In genomic region chr10:95810198-95810976, GRCh38 we compare ENCODE assay signal across 15 cellular contexts. TPM values are rescaled to one million over a fixed set of nuclear protein-coding genes. Genes with fewer than 3 reads are reported as not detected.
DNase-seq lines count a peak whose midpoint lies in the region; ATAC-seq and TF ChIP-seq lines count a peak whose summit lies in the region.
"Had no signal": no experiment of that assay in that cellular context is flagged by ENCODE, and none has a peak within 500 bp of the region (broad histone marks: within the 10 kb centered on the region; RNA-seq: fewer than 3 reads in every experiment).

No MANE protein-coding gene starts in this region.

- no peak overlapping the region for H3K4me2 ChIP-seq in OCI-LY3 (ENCODE audit: low read length)

- no peak overlapping the region for H3K9ac ChIP-seq in OCI-LY3 (ENCODE audit: low read length)

- WGBS in transverse colon (ENCODE audit: low coverage in 1 of 2), 2 donors: 93 to 97% methylated on average over 5 to 20 of the region's 20 CpGs

- H4K20me1 ChIP-seq in OCI-LY3 (ENCODE audit: insufficient read depth, low read length): no peaks in the 10 kb centered on the region

- H3K4me3 ChIP-seq in CD4-positive, CD25-positive, alpha-beta regulatory T cell (ENCODE audit: low read depth, low read length): no peak overlapping the region
- H3K4me3 ChIP-seq in OCI-LY3 (ENCODE audit: low read length) (no peak overlapping the region), transverse colon (no peak overlapping the region), lower lobe of right lung (no peak overlapping the region)

- intact Hi-C loops in transverse colon (cut with DNase I; ENCODE audit: low total_unique reads) (no loop called here), lower lobe of right lung (cut with DNase I) (no loop called here)

- no peaks in the 10 kb centered on the region for H3K36me3 ChIP-seq in CD4-positive, CD25-positive, alpha-beta regulatory T cell (ENCODE audit: control insufficient read depth, insufficient read depth, low read length)
- H3K36me3 ChIP-seq in OCI-LY3 (replicated peaks; ENCODE audit: low read depth, low read length): peaks cover 27% of the 10 kb centered on the region
- H3K36me3 ChIP-seq in transverse colon: no peaks in the 10 kb centered on the region
- no peaks in the 10 kb centered on the region for H3K36me3 ChIP-seq in lower lobe of right lung

- no peaks in the 10 kb centered on the region for H3K36me3 Mint-ChIP-seq in CD4-positive, CD25-positive, alpha-beta regulatory T cell
- peaks cover 60% of the 10 kb centered on the region for H3K36me3 Mint-ChIP-seq in endothelial cell (ENCODE audit: low read depth, unreplicated experiment)
- H3K36me3 Mint-ChIP-seq in stimulated activated effector memory CD8-positive, alpha-beta T cell treated with anti-CD3 and anti-CD28 coated beads, Interleukin-12 subunit alpha, Interleukin-12 subunit beta, amount 100 ng/mL, for 72 hours: peaks cover 15% of the 10 kb centered on the region

- H3K27ac ChIP-seq in CD4-positive, CD25-positive, alpha-beta regulatory T cell (ENCODE audit: insufficient read depth, low read length, poor library complexity, severe bottlenecking): peak overlapping the region; percentile 34
- H3K27ac ChIP-seq in OCI-LY3 (ENCODE audit: low read length): peak overlapping the region; percentile 14; the same call in 1 of the 2 replicates
- no peak overlapping the region for H3K27ac ChIP-seq in transverse colon
- no peak overlapping the region for H3K27ac ChIP-seq in lower lobe of right lung

- TF ChIP-seq EP300 in transverse colon (IDR thresholded peaks at IDR 0.05; ENCODE audit: low read depth): no peak

- in situ Hi-C loops in transverse colon (cut with MboI; ENCODE audit: low pct_ligation_motif_present in 1 of 4, low pct_unique_long_range_greater_than_20kb in 1 of 4, low sequenced_read_pairs in 3 of 4): no loop called here

- H3K4me3 Mint-ChIP-seq in CD4-positive, CD25-positive, alpha-beta regulatory T cell: peak overlapping the region in 2 of 4 donors; percentile 62 to 63
- H3K4me3 Mint-ChIP-seq in endothelial cell (ENCODE audit: unreplicated experiment): peak overlapping the region; percentile 83
- no peak overlapping the region for H3K4me3 Mint-ChIP-seq in stimulated activated effector memory CD8-positive, alpha-beta T cell treated with anti-CD3 and anti-CD28 coated beads, Interleukin-12 subunit alpha, Interleukin-12 subunit beta, amount 100 ng/mL, for 72 hours
- H3K4me3 Mint-ChIP-seq: CD8-positive, alpha-beta memory T cell; H9 had no signal

- no peaks in the 10 kb centered on the region for H3K9me3 ChIP-seq in CD4-positive, CD25-positive, alpha-beta regulatory T cell (ENCODE audit: control insufficient read depth in 2 of 2, low read length in 2 of 2)
- no peaks in the 10 kb centered on the region for H3K9me3 ChIP-seq in OCI-LY3 (ENCODE audit: insufficient read depth, low read length)
- H3K9me3 ChIP-seq in transverse colon: no peaks in the 10 kb centered on the region
- H3K9me3 ChIP-seq in lower lobe of right lung: no peaks in the 10 kb centered on the region

- TF ChIP-seq CTCF in OCI-LY3 (IDR thresholded peaks at IDR 0.05; ENCODE audit: low read depth, low read length) (no peak), endothelial cell (IDR thresholded peaks at IDR 0.05; ENCODE audit: unreplicated experiment) (no peak), transverse colon (IDR thresholded peaks at IDR 0.05) (no peak), lower lobe of right lung (IDR thresholded peaks at IDR 0.05) (no peak)

- H3K27ac Mint-ChIP-seq in CD4-positive, CD25-positive, alpha-beta regulatory T cell: peak overlapping the region in 2 of 3 donors; percentile 20 to 67
- H3K27ac Mint-ChIP-seq in endothelial cell (ENCODE audit: unreplicated experiment): peak overlapping the region; percentile 42
- H3K27ac Mint-ChIP-seq in stimulated activated effector memory CD8-positive, alpha-beta T cell treated with anti-CD3 and anti-CD28 coated beads, Interleukin-12 subunit alpha, Interleukin-12 subunit beta, amount 100 ng/mL, for 72 hours: peak overlapping the region; percentile 56
- H3K27ac Mint-ChIP-seq: H9 had no signal

- H3K4me1 Mint-ChIP-seq in CD4-positive, CD25-positive, alpha-beta regulatory T cell: peaks cover 7 to 54% (median 26%) of the 10 kb centered on the region in 4 donors
- H3K4me1 Mint-ChIP-seq in endothelial cell (ENCODE audit: unreplicated experiment): peaks cover 23% of the 10 kb centered on the region
- peaks cover 28% of the 10 kb centered on the region for H3K4me1 Mint-ChIP-seq in stimulated activated effector memory CD8-positive, alpha-beta T cell treated with anti-CD3 and anti-CD28 coated beads, Interleukin-12 subunit alpha, Interleukin-12 subunit beta, amount 100 ng/mL, for 72 hours
- H3K4me1 Mint-ChIP-seq: H9 had no signal

- peaks cover 17% of the 10 kb centered on the region for H3K79me2 ChIP-seq in OCI-LY3 (ENCODE audit: low read length)

- ATAC-seq in CD4-positive, CD25-positive, alpha-beta regulatory T cell (ENCODE audit: low read depth in 2 of 2): no peak
- ATAC-seq in stimulated activated effector memory CD8-positive, alpha-beta T cell treated with anti-CD3 and anti-CD28 coated beads, Interleukin-12 subunit alpha, Interleukin-12 subunit beta, amount 100 ng/mL, for 72 hours: no peak
- ATAC-seq in lower lobe of right lung (no peak), HG03097 (IDR thresholded peaks at IDR 0.05; ENCODE audit: low FRiP score, unreplicated experiment) (no peak)

- H3K27me3 ChIP-seq in CD4-positive, CD25-positive, alpha-beta regulatory T cell (ENCODE audit: control insufficient read depth, insufficient read depth, low read length): no peaks in the 10 kb centered on the region
- H3K27me3 ChIP-seq in OCI-LY3 (ENCODE audit: low read depth, low read length): no peaks in the 10 kb centered on the region
- H3K27me3 ChIP-seq in transverse colon: no peaks in the 10 kb centered on the region
- no peaks in the 10 kb centered on the region for H3K27me3 ChIP-seq in lower lobe of right lung (ENCODE audit: low read depth)

- H2AFZ ChIP-seq in OCI-LY3 (ENCODE audit: low read depth, low read length): no peak overlapping the region

- peaks cover 0 to 2% (median 0%) of the 10 kb centered on the region in 7 donors for H3K9me3 Mint-ChIP-seq in CD4-positive, CD25-positive, alpha-beta regulatory T cell
- peaks cover 18% of the 10 kb centered on the region for H3K9me3 Mint-ChIP-seq in endothelial cell (ENCODE audit: unreplicated experiment)
- no peaks in the 10 kb centered on the region for H3K9me3 Mint-ChIP-seq in stimulated activated effector memory CD8-positive, alpha-beta T cell treated with anti-CD3 and anti-CD28 coated beads, Interleukin-12 subunit alpha, Interleukin-12 subunit beta, amount 100 ng/mL, for 72 hours

- TF ChIP-seq POLR2A in transverse colon (IDR thresholded peaks at IDR 0.05): no peak

- H3K4me1 ChIP-seq in CD4-positive, CD25-positive, alpha-beta regulatory T cell (ENCODE audit: control insufficient read depth, insufficient read depth, low read length, poor library complexity, severe bottlenecking): peaks cover 14% of the 10 kb centered on the region
- peaks cover 43% of the 10 kb centered on the region for H3K4me1 ChIP-seq in OCI-LY3 (ENCODE audit: low read length)
- H3K4me1 ChIP-seq in transverse colon: peaks cover 0 to 18% (median 0%) of the 10 kb centered on the region in 4 donors
- H3K4me1 ChIP-seq in lower lobe of right lung: peaks cover 18% of the 10 kb centered on the region
- H3K4me1 ChIP-seq: Caco-2 had no signal

- H3K27me3 Mint-ChIP-seq in CD4-positive, CD25-positive, alpha-beta regulatory T cell: no peaks in the 10 kb centered on the region
- peaks cover 13% of the 10 kb centered on the region for H3K27me3 Mint-ChIP-seq in endothelial cell (ENCODE audit: unreplicated experiment)

- no peak for DNase-seq in CD4-positive, CD25-positive, alpha-beta regulatory T cell
- DNase-seq in endothelial cell (ENCODE audit: low spot score) (no peak), CD1c-positive myeloid dendritic cell (ENCODE audit: extremely low spot score) (no peak), transverse colon (no peak), lower lobe of right lung (no peak)
- DNase-seq in stimulated activated effector memory CD8-positive, alpha-beta T cell treated with anti-CD3 and anti-CD28 coated beads, Interleukin-12 subunit alpha, Interleukin-12 subunit beta, amount 100 ng/mL, for 72 hours (ENCODE audit: low spot score in 2 of 2): no peak
- DNase-seq: ACHN, C1 segment of cervical spinal cord, Caco-2, GOT3, H9 had no signal

RNA-seq across cellular contexts. Expression of gene ENTPD1, which starts 54.4 kb away (rescaled TPM):
- total RNA-seq in CD4-positive, CD25-positive, alpha-beta regulatory T cell: 49.4 TPM
- polyA plus RNA-seq in CD4-positive, CD25-positive, alpha-beta regulatory T cell: 10 to 100 TPM in 3 of 4 donors, 1 to 10 TPM in 1; 3.5 to 38.3 (median 17.9) TPM
- total RNA-seq in endothelial cell (ENCODE audit: unreplicated experiment) (102 TPM), transverse colon (10 to 100 TPM in 2 of 4 donors, 1 to 10 TPM in 2; 5.1 to 35.6 (median 11.0) TPM), lower lobe of right lung (34.5 TPM)
- total RNA-seq: HT1080 had no signal

Comparison
In these comparisons a context has a peak if more than half of its experiments do, and no peak if none do; other contexts are left out.
1. H3K27ac ChIP-seq: peak in CD4-positive, CD25-positive, alpha-beta regulatory T cell (single experiment) and OCI-LY3 (single experiment); none in transverse colon (0 of 4) and lower lobe of right lung (single experiment).
2. Peak in every context shown above with its lines, with median percentiles within 50 percentile points of each other: H3K27ac Mint-ChIP-seq.